13 cellular contexts compared by ENCODE assay signal in genomic region chr12:42790761-42791151, GRCh38.
DNase-seq lines count a peak whose midpoint lies in the region; ATAC-seq and TF ChIP-seq lines count a peak whose summit lies in the region.
"Had no signal": no experiment of that assay in that cellular context is flagged by ENCODE, and none has a peak within 500 bp of the region (broad histone marks: within the 10 kb centered on the region; RNA-seq: fewer than 3 reads in every experiment).

No MANE protein-coding gene starts in this region.

- no peak overlapping the region for H3K4me3 ChIP-seq in endodermal cell (ENCODE audit: low read length)
- H3K4me3 ChIP-seq: gastrocnemius medialis, upper lobe of left lung had no signal

- H3K36me3 Mint-ChIP-seq in endodermal cell (ENCODE audit: low read depth) (no peaks in the 10 kb centered on the region), neural crest cell (ENCODE audit: low read depth) (no peaks in the 10 kb centered on the region)

- H3K4me1 Mint-ChIP-seq in endodermal cell (peaks cover 35% of the 10 kb centered on the region), neural crest cell (peaks cover 43% of the 10 kb centered on the region)
- H3K4me1 Mint-ChIP-seq: activated naive CD8-positive, alpha-beta T cell treated with anti-CD3 and anti-CD28 coated beads, Interleukin-2, amount 50 U/mL, for 24 hours had no signal

- H3K27ac Mint-ChIP-seq in endodermal cell (no peak overlapping the region), neural crest cell (ENCODE audit: unreplicated experiment) (peak overlapping the region; percentile 13)
- H3K27ac Mint-ChIP-seq: activated naive CD8-positive, alpha-beta T cell treated with anti-CD3 and anti-CD28 coated beads, Interleukin-2, amount 50 U/mL, for 24 hours had no signal

- no peaks in the 10 kb centered on the region for H3K9me3 Mint-ChIP-seq in endodermal cell
- no peaks in the 10 kb centered on the region for H3K9me3 Mint-ChIP-seq in neural crest cell
- H3K9me3 Mint-ChIP-seq: activated naive CD8-positive, alpha-beta T cell treated with anti-CD3 and anti-CD28 coated beads, Interleukin-2, amount 50 U/mL, for 24 hours had no signal

- H3K9ac ChIP-seq in endodermal cell (ENCODE audit: extremely low read depth, low read length, poor library complexity, severe bottlenecking) = no peak overlapping the region

- no peaks in the 10 kb centered on the region for H3K27me3 ChIP-seq in endodermal cell (ENCODE audit: control insufficient read depth, insufficient read depth, low read length, poor library complexity, severe bottlenecking)
- H3K27me3 ChIP-seq: gastrocnemius medialis, upper lobe of left lung had no signal

- DNase-seq in ELF-1 (ENCODE audit: low read depth, low spot score) (peak; percentile 85), NCI-H226 (peak; percentile 91), endodermal cell (peak; percentile 62), neural crest cell (ENCODE audit: low read depth, low spot score) (peak; percentile 18), NCI-H2196 (lab: John Stamatoyannopoulos, UW; ENCODE audit: unreplicated experiment) (no peak), mesenteric fat pad (ENCODE audit: low spot score) (no peak)
- DNase-seq: activated CD4-positive, alpha-beta T cell treated with anti-CD3 and anti-CD28 coated beads, Interleukin-2, amount 50 U/mL, for 1 hour; activated naive CD8-positive, alpha-beta T cell treated with anti-CD3 and anti-CD28 coated beads, Interleukin-2, amount 50 U/mL, for 24 hours; gastrocnemius medialis; stimulated activated CD4-positive, alpha-beta T cell treated with anti-CD3 and anti-CD28 coated beads, Interleukin-4, amount 100 ng/mL, for 4 hours; upper lobe of left lung had no signal

- H3K27me3 Mint-ChIP-seq in endodermal cell (ENCODE audit: insufficient read depth) (no peaks in the 10 kb centered on the region), neural crest cell (ENCODE audit: low read depth) (no peaks in the 10 kb centered on the region)
- H3K27me3 Mint-ChIP-seq: activated naive CD8-positive, alpha-beta T cell treated with anti-CD3 and anti-CD28 coated beads, Interleukin-2, amount 50 U/mL, for 24 hours had no signal

- no peaks in the 10 kb centered on the region for H3K36me3 ChIP-seq in endodermal cell (ENCODE audit: control insufficient read depth, insufficient read depth, low read length)
- H3K36me3 ChIP-seq: gastrocnemius medialis, upper lobe of left lung had no signal

- no peak for TF ChIP-seq CTCF in endodermal cell (conservative IDR thresholded peaks at IDR 0.05)
- no peak for TF ChIP-seq CTCF in neural crest cell (conservative IDR thresholded peaks at IDR 0.05)

- no peaks in the 10 kb centered on the region for H3K9me3 ChIP-seq in endodermal cell (ENCODE audit: control insufficient read depth, low read length)
- H3K9me3 ChIP-seq: gastrocnemius medialis, upper lobe of left lung had no signal

- no peak overlapping the region for H3K4me3 Mint-ChIP-seq in endodermal cell
- peak overlapping the region; percentile 11 for H3K4me3 Mint-ChIP-seq in neural crest cell
- H3K4me3 Mint-ChIP-seq: activated naive CD8-positive, alpha-beta T cell treated with anti-CD3 and anti-CD28 coated beads, Interleukin-2, amount 50 U/mL, for 24 hours had no signal

- H3K27ac ChIP-seq in endodermal cell (ENCODE audit: low read depth, low read length) = no peak overlapping the region
- H3K27ac ChIP-seq: gastrocnemius medialis, upper lobe of left lung had no signal

- no peak for ATAC-seq in GM19395 (IDR thresholded peaks at IDR 0.05; ENCODE audit: unreplicated experiment)
- ATAC-seq in GM18517 (IDR thresholded peaks at IDR 0.05; ENCODE audit: unreplicated experiment) = no peak
- ATAC-seq: activated naive CD8-positive, alpha-beta T cell treated with anti-CD3 and anti-CD28 coated beads, Interleukin-2, amount 50 U/mL, for 24 hours; gastrocnemius medialis had no signal

- H3K4me1 ChIP-seq in endodermal cell (ENCODE audit: control insufficient read depth, insufficient read depth, low read length) = peaks cover 8% of the 10 kb centered on the region
- H3K4me1 ChIP-seq: gastrocnemius medialis, upper lobe of left lung had no signal

Comparison
In these comparisons a context has a peak if more than half of its experiments do, and no peak if none do; other contexts are left out.
1. DNase-seq: peak in ELF-1 (single experiment), NCI-H226 (single experiment), endodermal cell (single experiment) and neural crest cell (single experiment); none in NCI-H2196 (single experiment) and mesenteric fat pad (single experiment).